In genomic region chrX:80808160-80808735, GRCh38 we compare ENCODE assay signal across 8 cellular contexts. TPM values are rescaled to one million over a fixed set of nuclear protein-coding genes. Genes with fewer than 3 reads are reported as not detected.
DNase-seq lines count a peak whose midpoint lies in the region; ATAC-seq, FAIRE-seq and TF ChIP-seq lines count a peak whose summit lies in the region.

No MANE protein-coding gene starts in this region.

- no peak for FAIRE-seq in D721Med (lab: Jason Lieb, UNC)

- H3K4me3 Mint-ChIP-seq in progenitor cell of endocrine pancreas (ENCODE audit: low read depth) = peak overlapping the region; percentile 81

- peak overlapping the region; percentile 93 for H3K27ac Mint-ChIP-seq in progenitor cell of endocrine pancreas

- no peaks in the 10 kb centered on the region for H3K27me3 ChIP-seq in left ventricle myocardium inferior (ENCODE audit: low read depth)

- no peaks in the 10 kb centered on the region for H3K36me3 ChIP-seq in left ventricle myocardium inferior

- H3K4me3 ChIP-seq in left ventricle myocardium inferior = peak overlapping the region; percentile 76

- intact Hi-C loops in left ventricle myocardium inferior (cut with micrococcal nuclease) = no loop called here

- H3K9me3 ChIP-seq in left ventricle myocardium inferior (replicated peaks) = no peaks in the 10 kb centered on the region

- DNase-seq in GM10266 (ENCODE audit: extremely low spot score) = peak; percentile 78
- peak; percentile 69 for DNase-seq in NCI-H1105 treated with DMSO at 0.1 percent for 48 hours (lab: John Stamatoyannopoulos, UW)
- DNase-seq in T-helper 1 cell = peak; percentile 35 to 82 (median 59)
- peak; percentile 73 for DNase-seq in amniotic epithelial cell (ENCODE audit: low read depth)
- peak; percentile 68 for DNase-seq in left ventricle myocardium inferior
- DNase-seq in progenitor cell of endocrine pancreas (ENCODE audit: low spot score, unreplicated experiment) = peak; percentile 24
- no peak for DNase-seq in D721Med (ENCODE audit: insufficient read length, low spot score)

- peak; percentile 60 for ATAC-seq in HG02588 (IDR thresholded peaks at IDR 0.05; ENCODE audit: unreplicated experiment)

- peaks cover 3% of the 10 kb centered on the region for H3K36me3 Mint-ChIP-seq in progenitor cell of endocrine pancreas (ENCODE audit: insufficient read depth)

- H3K27me3 Mint-ChIP-seq in progenitor cell of endocrine pancreas = no peaks in the 10 kb centered on the region

- peak overlapping the region; percentile 86 for H3K27ac ChIP-seq in left ventricle myocardium inferior (replicated peaks)

- peaks cover 4% of the 10 kb centered on the region for H3K4me1 Mint-ChIP-seq in progenitor cell of endocrine pancreas (ENCODE audit: low read depth)

- H3K9me3 Mint-ChIP-seq in progenitor cell of endocrine pancreas (ENCODE audit: low read depth) = peaks cover 4% of the 10 kb centered on the region

- TF ChIP-seq CTCF in GM10266 (IDR thresholded peaks at IDR 0.05; ENCODE audit: control insufficient read depth, insufficient read depth, low read depth, missing control alignments) (no peak), left ventricle myocardium inferior (IDR thresholded peaks at IDR 0.05; ENCODE audit: borderline replicate concordance) (no peak), progenitor cell of endocrine pancreas (IDR thresholded peaks at IDR 0.05; ENCODE audit: unreplicated experiment) (no peak), D721Med (IDR thresholded peaks at IDR 0.05; ENCODE audit: insufficient read depth, missing control alignments) (no peak)

- peaks cover 11% of the 10 kb centered on the region for H3K4me1 ChIP-seq in left ventricle myocardium inferior

RNA-seq across cellular contexts. Expression of gene BRWD3, which starts 1.4 kb away (rescaled TPM):
- total RNA-seq in left ventricle myocardium inferior (5.7 TPM), progenitor cell of endocrine pancreas (50.9 and 52.5 TPM in 2 replicates)
